1 cellular context compared by ENCODE assay signal in the genomic region with DNA sequence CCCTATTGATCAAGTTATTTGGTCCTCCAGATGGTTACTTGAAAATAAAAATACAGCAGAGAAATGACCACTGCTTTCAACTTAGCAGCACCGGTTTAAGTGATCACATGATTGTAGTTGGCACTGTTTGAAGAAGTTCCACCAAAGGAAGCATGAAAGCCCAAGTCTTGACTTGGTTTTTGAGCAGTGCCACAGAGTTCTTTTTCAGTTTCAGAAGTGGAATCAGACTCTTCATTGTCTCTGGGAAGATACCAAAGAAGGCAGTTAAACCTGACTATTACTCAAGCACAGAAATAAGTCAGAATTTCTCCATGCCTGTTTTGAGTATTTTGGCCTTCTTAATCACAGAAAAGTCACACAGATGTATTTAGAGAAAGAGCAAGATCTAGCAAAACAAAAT.
TF ChIP-seq lines count a peak whose summit lies in the region.

No MANE protein-coding gene starts in this region.

TF ChIP-seq in WTC11, 78 proteins besides CTCF, POLR2A, EP300 and RAD21 (continued from another document):
- TF ChIP-seq, protein P1, sequence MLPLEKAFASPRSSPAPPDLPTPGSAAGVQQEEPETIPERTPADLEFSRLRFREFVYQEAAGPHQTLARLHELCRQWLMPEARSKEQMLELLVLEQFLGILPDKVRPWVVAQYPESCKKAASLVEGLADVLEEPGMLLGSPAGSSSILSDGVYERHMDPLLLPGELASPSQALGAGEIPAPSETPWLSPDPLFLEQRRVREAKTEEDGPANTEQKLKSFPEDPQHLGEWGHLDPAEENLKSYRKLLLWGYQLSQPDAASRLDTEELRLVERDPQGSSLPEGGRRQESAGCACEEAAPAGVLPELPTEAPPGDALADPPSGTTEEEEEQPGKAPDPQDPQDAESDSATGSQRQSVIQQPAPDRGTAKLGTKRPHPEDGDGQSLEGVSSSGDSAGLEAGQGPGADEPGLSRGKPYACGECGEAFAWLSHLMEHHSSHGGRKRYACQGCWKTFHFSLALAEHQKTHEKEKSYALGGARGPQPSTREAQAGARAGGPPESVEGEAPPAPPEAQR (CRISPR knock-in tag; IDR thresholded peaks at IDR 0.05), result no peak
- TF ChIP-seq, protein P2, sequence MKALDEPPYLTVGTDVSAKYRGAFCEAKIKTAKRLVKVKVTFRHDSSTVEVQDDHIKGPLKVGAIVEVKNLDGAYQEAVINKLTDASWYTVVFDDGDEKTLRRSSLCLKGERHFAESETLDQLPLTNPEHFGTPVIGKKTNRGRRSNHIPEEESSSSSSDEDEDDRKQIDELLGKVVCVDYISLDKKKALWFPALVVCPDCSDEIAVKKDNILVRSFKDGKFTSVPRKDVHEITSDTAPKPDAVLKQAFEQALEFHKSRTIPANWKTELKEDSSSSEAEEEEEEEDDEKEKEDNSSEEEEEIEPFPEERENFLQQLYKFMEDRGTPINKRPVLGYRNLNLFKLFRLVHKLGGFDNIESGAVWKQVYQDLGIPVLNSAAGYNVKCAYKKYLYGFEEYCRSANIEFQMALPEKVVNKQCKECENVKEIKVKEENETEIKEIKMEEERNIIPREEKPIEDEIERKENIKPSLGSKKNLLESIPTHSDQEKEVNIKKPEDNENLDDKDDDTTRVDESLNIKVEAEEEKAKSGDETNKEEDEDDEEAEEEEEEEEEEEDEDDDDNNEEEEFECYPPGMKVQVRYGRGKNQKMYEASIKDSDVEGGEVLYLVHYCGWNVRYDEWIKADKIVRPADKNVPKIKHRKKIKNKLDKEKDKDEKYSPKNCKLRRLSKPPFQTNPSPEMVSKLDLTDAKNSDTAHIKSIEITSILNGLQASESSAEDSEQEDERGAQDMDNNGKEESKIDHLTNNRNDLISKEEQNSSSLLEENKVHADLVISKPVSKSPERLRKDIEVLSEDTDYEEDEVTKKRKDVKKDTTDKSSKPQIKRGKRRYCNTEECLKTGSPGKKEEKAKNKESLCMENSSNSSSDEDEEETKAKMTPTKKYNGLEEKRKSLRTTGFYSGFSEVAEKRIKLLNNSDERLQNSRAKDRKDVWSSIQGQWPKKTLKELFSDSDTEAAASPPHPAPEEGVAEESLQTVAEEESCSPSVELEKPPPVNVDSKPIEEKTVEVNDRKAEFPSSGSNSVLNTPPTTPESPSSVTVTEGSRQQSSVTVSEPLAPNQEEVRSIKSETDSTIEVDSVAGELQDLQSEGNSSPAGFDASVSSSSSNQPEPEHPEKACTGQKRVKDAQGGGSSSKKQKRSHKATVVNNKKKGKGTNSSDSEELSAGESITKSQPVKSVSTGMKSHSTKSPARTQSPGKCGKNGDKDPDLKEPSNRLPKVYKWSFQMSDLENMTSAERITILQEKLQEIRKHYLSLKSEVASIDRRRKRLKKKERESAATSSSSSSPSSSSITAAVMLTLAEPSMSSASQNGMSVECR (CRISPR knock-in tag; IDR thresholded peaks at IDR 0.05; ENCODE audit: borderline replicate concordance), result no peak
- TF ChIP-seq JUN (CRISPR knock-in tag; IDR thresholded peaks at IDR 0.05) (no peak), HMGA2 (CRISPR knock-in tag; IDR thresholded peaks at IDR 0.05) (no peak), RELA (CRISPR knock-in tag; IDR thresholded peaks at IDR 0.05; ENCODE audit: borderline replicate concordance) (no peak)
- TF ChIP-seq, protein P3, sequence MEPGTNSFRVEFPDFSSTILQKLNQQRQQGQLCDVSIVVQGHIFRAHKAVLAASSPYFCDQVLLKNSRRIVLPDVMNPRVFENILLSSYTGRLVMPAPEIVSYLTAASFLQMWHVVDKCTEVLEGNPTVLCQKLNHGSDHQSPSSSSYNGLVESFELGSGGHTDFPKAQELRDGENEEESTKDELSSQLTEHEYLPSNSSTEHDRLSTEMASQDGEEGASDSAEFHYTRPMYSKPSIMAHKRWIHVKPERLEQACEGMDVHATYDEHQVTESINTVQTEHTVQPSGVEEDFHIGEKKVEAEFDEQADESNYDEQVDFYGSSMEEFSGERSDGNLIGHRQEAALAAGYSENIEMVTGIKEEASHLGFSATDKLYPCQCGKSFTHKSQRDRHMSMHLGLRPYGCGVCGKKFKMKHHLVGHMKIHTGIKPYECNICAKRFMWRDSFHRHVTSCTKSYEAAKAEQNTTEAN (CRISPR knock-in tag; IDR thresholded peaks at IDR 0.05), result no peak
